Comparison of ENCODE assay signal across 24 cellular contexts in the genomic region with DNA sequence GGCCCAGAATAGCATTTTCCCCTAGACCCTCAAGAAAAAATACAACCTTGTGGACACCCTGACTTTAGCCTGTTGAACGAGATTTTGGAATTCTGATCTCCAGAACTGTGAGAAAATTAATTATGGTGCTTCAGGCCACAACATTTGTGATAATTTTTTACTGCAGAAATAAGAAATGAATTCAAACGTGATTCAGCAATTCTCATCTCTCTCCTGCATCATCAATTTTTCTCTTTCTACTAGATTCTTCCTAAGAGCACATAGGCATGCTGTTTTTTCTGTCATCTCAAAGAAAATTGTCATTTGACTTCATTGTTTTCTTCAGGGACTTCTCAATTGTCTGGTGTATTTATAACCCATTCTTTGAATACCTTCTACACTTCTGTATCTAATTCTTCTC. TPM values are rescaled to one million over a fixed set of nuclear protein-coding genes. Genes with fewer than 3 reads are reported as not detected.
A peak's percentile ranks its signal among the peaks of the same experiment; 100 is the strongest.
DNase-seq lines count a peak whose midpoint lies in the region; ATAC-seq, FAIRE-seq and TF ChIP-seq lines count a peak whose summit lies in the region.
"Had no signal": no experiment of that assay in that cellular context is flagged by ENCODE, and none has a peak within 500 bp of the region (broad histone marks: within the 10 kb centered on the region; RNA-seq: fewer than 3 reads in every experiment).

No MANE protein-coding gene starts in this region.

- H3K9me1 ChIP-seq in K562 (ENCODE audit: control insufficient read depth, insufficient read depth, low read length), result no peaks in the 10 kb centered on the region

- in situ Hi-C loops in K562 (cut with MboI) (no loop called here), transverse colon (cut with MboI; ENCODE audit: low pct_ligation_motif_present in 1 of 4, low pct_unique_long_range_greater_than_20kb in 1 of 4, low sequenced_read_pairs in 3 of 4) (no loop called here)

- no peak for TF ChIP-seq POLR2A in A549 (IDR thresholded peaks at IDR 0.05; ENCODE audit: low read length)
- TF ChIP-seq POLR2A in K562 (conservative IDR thresholded peaks at IDR 0.05), result no peak
- TF ChIP-seq POLR2A in transverse colon (IDR thresholded peaks at IDR 0.05), result no peak

- H3K36me3 ChIP-seq in K562 (ENCODE audit: control insufficient read depth, insufficient read depth, low read length), result no peaks in the 10 kb centered on the region
- H3K36me3 ChIP-seq in transverse colon, result no peaks in the 10 kb centered on the region
- H3K36me3 ChIP-seq: BE2C, BLaER1 had no signal

- CTCF ChIA-PET in A549 (lab: Yijun Ruan, JAX), result no interaction called here
- CTCF ChIA-PET in K562 (lab: Yijun Ruan, JAX; ENCODE audit: low intra/inter-chr PET ratio), result no interaction called here

- no TSS peak for BruUV-seq in K562 (replicated peaks; lab: Mats Ljungman, UMichigan)

- H2AFZ ChIP-seq in K562 (ENCODE audit: low read depth, low read length), result no peak overlapping the region

- no peaks in the 10 kb centered on the region for H3K79me2 ChIP-seq in K562 (ENCODE audit: control insufficient read depth, insufficient read depth, low read length)

- 38% methylated on average over 2 of the region's 2 CpGs for WGBS in A549 (ENCODE audit: missing lambda C conversion rate)
- 10% methylated on average over 2 of the region's 2 CpGs for WGBS in K562 (ENCODE audit: insufficient coverage, low coverage, missing lambda C conversion rate)
- WGBS in transverse colon (ENCODE audit: low coverage in 1 of 2), 2 donors, result 53 to 61% methylated on average over 2 of the region's 2 CpGs

- 0 out of 3 replicates have a peak overlapping the region, but pooled peaks have one; percentile 1 for H3K4me3 ChIP-seq in A549
- no peak overlapping the region for H3K4me3 ChIP-seq in K562
- H3K4me3 ChIP-seq in transverse colon, result no peak overlapping the region
- H3K4me3 ChIP-seq: BLaER1, GM12878 had no signal

- no peak for DNase-seq in A549 (ENCODE audit: low read depth in 1 of 2, low spot score in 1 of 2)
- DNase-seq in K562 (ENCODE audit: extremely low read depth in 1 of 4, low spot score in 3 of 4), result no peak
- DNase-seq in transverse colon, result no peak
- no peak for DNase-seq in RCC 7860 (ENCODE audit: low spot score)
- DNase-seq: ACHN; BE2C; C1 segment of cervical spinal cord; CD4-positive, alpha-beta memory T cell; CD4-positive, CD25-positive, alpha-beta regulatory T cell; CD8-positive, alpha-beta memory T cell; COR-L47; DMS 273 treated with DMSO at 0.1 percent for 48 hours; DMS153; DMS79; DND-41; EL; GDM1 had no signal

- peak overlapping the region; percentile 45; the same call in 2 of the 3 replicates for H3K4me2 ChIP-seq in A549
- H3K4me2 ChIP-seq in K562 (ENCODE audit: insufficient read depth, low read length), result no peak overlapping the region
- H3K4me2 ChIP-seq: BLaER1 had no signal

- intact Hi-C loops in K562 (cut with micrococcal nuclease) (no loop called here), transverse colon (cut with DNase I; ENCODE audit: low total_unique reads) (no loop called here)

- no peak overlapping the region for H3K9ac ChIP-seq in K562 (ENCODE audit: insufficient read depth in 1 of 2, low read depth in 2 of 2, low read length in 2 of 2)
- H3K9ac ChIP-seq: BLaER1 had no signal

- H3K27ac ChIP-seq in A549, result peak overlapping the region; percentile 87 to 92
- H3K27ac ChIP-seq in K562 (ENCODE audit: extremely low read depth, low read depth, low read length), result no peak overlapping the region
- H3K27ac ChIP-seq in transverse colon, result no peak overlapping the region
- H3K27ac ChIP-seq: BLaER1 had no signal

- POLR2A ChIA-PET in A549 (lab: Yijun Ruan, JAX) (no interaction called here), K562 (lab: Yijun Ruan, JAX) (no interaction called here)

- TF ChIP-seq EP300 in A549 (IDR thresholded peaks at IDR 0.05) (no peak), K562 (IDR thresholded peaks at IDR 0.05; ENCODE audit: low read length) (no peak), transverse colon (IDR thresholded peaks at IDR 0.05; ENCODE audit: low read depth) (no peak)

- TF ChIP-seq CTCF in A549 (IDR thresholded peaks at IDR 0.05), result no peak
- TF ChIP-seq CTCF in K562 (IDR thresholded peaks at IDR 0.05 in 2 of 3, conservative IDR thresholded peaks at IDR 0.05 in 1 of 3; ENCODE audit: insufficient read depth in 2 of 3, low read depth in 1 of 3, low read length in 3 of 3), result no peak
- no peak for TF ChIP-seq CTCF in transverse colon (IDR thresholded peaks at IDR 0.05)

- no peak for ATAC-seq in A549
- ATAC-seq in K562, result no peak
- no peak for ATAC-seq in HG02870 (IDR thresholded peaks at IDR 0.05; ENCODE audit: unreplicated experiment)
- ATAC-seq: GM12878 had no signal

- H3K4me1 ChIP-seq in A549 (peaks cover 65% of the 10 kb centered on the region), K562 (replicated peaks in 1 of 2; ENCODE audit: control insufficient read depth in 2 of 2, insufficient read depth in 2 of 2, low read length in 2 of 2) (0 out of 5 replicates have a peak, but pooled peaks cover 0 to 2% of the 10 kb centered on the region in 2 experiments), transverse colon (no peaks in the 10 kb centered on the region)
- H3K4me1 ChIP-seq: BE2C, BLaER1 had no signal

- no peak for FAIRE-seq in A549 (lab: Jason Lieb, UNC)
- no peak for FAIRE-seq in K562 (lab: Jason Lieb, UNC)
- no peak for FAIRE-seq in RCC 7860 (lab: Jason Lieb, UNC)
- FAIRE-seq: GM12878, GM12892, GM18507 had no signal

- no peaks in the 10 kb centered on the region for H4K20me1 ChIP-seq in K562 (replicated peaks; ENCODE audit: control insufficient read depth, insufficient read depth, low read length)
- H4K20me1 ChIP-seq: BLaER1 had no signal

- H3K9me3 ChIP-seq in A549 (peaks cover 17% of the 10 kb centered on the region; the same call in 2 of the 3 replicates), K562 (replicated peaks; ENCODE audit: control insufficient read depth, insufficient read depth, low read depth, low read length) (no peaks in the 10 kb centered on the region), transverse colon (no peaks in the 10 kb centered on the region)
- H3K9me3 ChIP-seq: BE2C, BLaER1 had no signal

- H3K27me3 ChIP-seq in K562 (ENCODE audit: control insufficient read depth in 2 of 2, insufficient read depth in 2 of 2, low read length in 2 of 2) (no peaks in the 10 kb centered on the region), transverse colon (no peaks in the 10 kb centered on the region)
- H3K27me3 ChIP-seq: BE2C, BLaER1 had no signal

- TF ChIP-seq RAD21 in A549 (conservative IDR thresholded peaks at IDR 0.05 in 1 of 2, IDR thresholded peaks at IDR 0.05 in 1 of 2), result no peak
- TF ChIP-seq RAD21 in K562 (CRISPR knock-in tag; conservative IDR thresholded peaks at IDR 0.05 in 1 of 2, IDR thresholded peaks at IDR 0.05 in 1 of 2), result no peak

RNA-seq across cellular contexts. Expression of a gene that starts 8.9 kb away (rescaled TPM):
- polyA plus RNA-seq in A549 (2011; rRNA removed) (6,607 and 6,805 TPM in 2 replicates), A549 (2017; fragmentation: RNase III; extraction: RNeasy Plus Mini Kit Qiagen cat#74134 plus additional on column Dnase treatment) (5,292 to 5,660 TPM (median 5,410 TPM) in 3 replicates), K562 (2011; rRNA removed) (27.8 and 74.0 TPM in 2 replicates), K562 (2014; fragmentation: Illumina TruSeq; extraction: Trizol) (29.9 and 30.5 TPM in 2 replicates), K562 (2014; fragmentation: Nextera tagmentation; extraction: Ambion mirVana) (10 to 100 TPM; 49.2 to 59.2 TPM), K562 (2014; rRNA removed) (29.0 and 35.4 TPM in 2 replicates)
- 2,138 and 2,314 TPM in 2 replicates for polyA plus RNA-seq in A549 (2012; cell fraction: cytosol; rRNA removed)
- polyA plus RNA-seq in A549 (2012; cell fraction: nucleus; rRNA removed), result 1,646 and 2,223 TPM in 2 replicates
- 1,944 and 2,314 TPM in 2 replicates for polyA minus RNA-seq in A549 (2011; rRNA and poly(A)+ RNA removed)
- total RNA-seq in K562 (2011; cell fraction: chromatin; rRNA removed; ENCODE audit: low replicate concordance), result 9.6 and 17.1 TPM in 2 replicates
- total RNA-seq in K562 (2011; cell fraction: nucleolus; rRNA removed), result 5.5 and 5.8 TPM in 2 replicates
- total RNA-seq in K562 (2011; cell fraction: nucleoplasm; rRNA removed), result 7.6 and 12.6 TPM in 2 replicates
- total RNA-seq in K562 (2014; rRNA removed) (13.8 and 15.1 TPM in 2 replicates), K562 (2014; rRNA removed; fragmentation: Illumina TruSeq; extraction: Trizol) (28.2 and 30.5 TPM in 2 replicates), K562 (2015; rRNA removed; fragmentation: Illumina TruSeq; extraction: Trizol) (20.4 and 20.8 TPM in 2 replicates), K562 (2021) (29.4 and 31.3 TPM in 2 replicates), transverse colon (10 to 100 TPM; 43.0 to 72.7 (median 53.7) TPM)
- polyA plus RNA-seq in K562 (2011; cell fraction: cytosol; rRNA removed), result 15.3 and 30.7 TPM in 2 replicates
- 16.8 and 23.7 TPM in 2 replicates for polyA plus RNA-seq in K562 (2011; cell fraction: nucleus; rRNA removed)
- 27.7 and 32.2 TPM in 2 replicates for polyA plus RNA-seq in K562 (2012)
- polyA minus RNA-seq in K562 (2011; rRNA and poly(A)+ RNA removed), result 15.3 and 36.2 TPM in 2 replicates
- polyA minus RNA-seq in K562 (2011; cell fraction: cytosol; rRNA and poly(A)+ RNA removed), result 5.4 and 16.5 TPM in 2 replicates
- 5.4 and 5.9 TPM in 2 replicates for polyA minus RNA-seq in K562 (2011; cell fraction: nucleus; rRNA and poly(A)+ RNA removed)
- total RNA-seq: CD4-positive, alpha-beta memory T cell; CD4-positive, CD25-positive, alpha-beta regulatory T cell; CD8-positive, alpha-beta memory T cell; G401 had no signal
- polyA plus RNA-seq: CD14-positive monocyte; CD4-positive, alpha-beta memory T cell; CD4-positive, CD25-positive, alpha-beta regulatory T cell; CD8-positive, alpha-beta memory T cell had no signal

RNA-seq across cellular contexts. Expression of a gene that starts 49.4 kb away (rescaled TPM):
- 1,148 and 1,445 TPM in 2 replicates for polyA plus RNA-seq in A549 (2011; rRNA removed)
- polyA plus RNA-seq in A549 (2012; cell fraction: cytosol; rRNA removed), result 341 and 343 TPM in 2 replicates
- polyA plus RNA-seq in A549 (2012; cell fraction: nucleus; rRNA removed), result 297 and 392 TPM in 2 replicates
- polyA plus RNA-seq in A549 (2017; fragmentation: RNase III; extraction: RNeasy Plus Mini Kit Qiagen cat#74134 plus additional on column Dnase treatment), result 642 to 1,056 TPM (median 970 TPM) in 3 replicates
- polyA minus RNA-seq in A549 (2011; rRNA and poly(A)+ RNA removed), result 365 and 496 TPM in 2 replicates
- total RNA-seq in K562 (2011; cell fraction: chromatin; rRNA removed; ENCODE audit: low replicate concordance), result 36.5 and 72.6 TPM in 2 replicates
- total RNA-seq in K562 (2011; cell fraction: nucleolus; rRNA removed), result 22.3 and 25.3 TPM in 2 replicates
- 38.8 and 56.3 TPM in 2 replicates for total RNA-seq in K562 (2011; cell fraction: nucleoplasm; rRNA removed)
- total RNA-seq in K562 (2014; rRNA removed), result 43.5 and 48.7 TPM in 2 replicates
- 82.4 and 83.2 TPM in 2 replicates for total RNA-seq in K562 (2014; rRNA removed; fragmentation: Illumina TruSeq; extraction: Trizol)
- 63.9 and 67.7 TPM in 2 replicates for total RNA-seq in K562 (2015; rRNA removed; fragmentation: Illumina TruSeq; extraction: Trizol)
- total RNA-seq in K562 (2021), result 75.9 and 80.0 TPM in 2 replicates
- polyA plus RNA-seq in K562 (2011; rRNA removed), result 50.5 and 180 TPM in 2 replicates
- polyA plus RNA-seq in K562 (2011; cell fraction: cytosol; rRNA removed), result 36.9 and 138 TPM in 2 replicates
- 29.3 and 50.1 TPM in 2 replicates for polyA plus RNA-seq in K562 (2011; cell fraction: nucleus; rRNA removed)
- polyA plus RNA-seq in K562 (2012), result 65.7 and 95.2 TPM in 2 replicates
- 118 and 119 TPM in 2 replicates for polyA plus RNA-seq in K562 (2014; fragmentation: Illumina TruSeq; extraction: Trizol)
- polyA plus RNA-seq in K562 (2014; fragmentation: Nextera tagmentation; extraction: Ambion mirVana), result 10 to 100 TPM; 74.3 to 83.8 TPM
- polyA plus RNA-seq in K562 (2014; rRNA removed), result 86.6 and 88.7 TPM in 2 replicates
- 37.0 and 121 TPM in 2 replicates for polyA minus RNA-seq in K562 (2011; rRNA and poly(A)+ RNA removed)
- 9.2 and 47.7 TPM in 2 replicates for polyA minus RNA-seq in K562 (2011; cell fraction: cytosol; rRNA and poly(A)+ RNA removed)
- 23.7 and 26.7 TPM in 2 replicates for polyA minus RNA-seq in K562 (2011; cell fraction: nucleus; rRNA and poly(A)+ RNA removed)
- 10 to 100 TPM in 3 of 4 donors, 1 to 10 TPM in 1; 3.0 to 20.5 (median 14.2) TPM for total RNA-seq in transverse colon
- polyA plus RNA-seq: CD8-positive, alpha-beta memory T cell had no signal

Comparison
In these comparisons a context has a peak if more than half of its experiments do, and no peak if none do; other contexts are left out.
1. H3K27ac ChIP-seq: peak in A549 (2 of 2); none in K562 (single experiment) and transverse colon (0 of 4).